ENCODE assay signal across 10 cellular contexts in the genomic region with DNA sequence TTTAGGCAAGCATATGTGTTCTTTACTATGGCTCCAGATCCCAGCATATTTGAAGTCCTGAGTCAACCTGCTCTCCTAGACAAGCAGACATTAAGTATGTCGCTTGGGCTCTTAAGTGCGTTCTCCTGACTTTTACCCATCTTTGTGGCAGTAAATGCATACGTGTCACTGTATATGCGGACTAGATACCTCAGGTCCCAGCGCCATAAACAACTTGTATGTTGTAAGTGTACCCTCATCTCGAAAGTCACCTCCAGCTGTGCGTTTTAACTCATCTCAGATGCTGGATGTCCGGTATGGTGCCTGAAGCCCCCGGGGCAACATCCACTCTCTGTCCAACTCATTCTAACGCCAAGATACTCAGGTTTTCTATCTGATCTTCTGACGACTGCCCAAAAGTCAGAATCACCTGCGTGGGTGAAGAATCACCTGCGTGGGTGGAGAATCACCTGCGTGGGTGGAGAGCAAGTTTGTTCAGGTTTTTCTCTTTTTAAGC. TPM values are rescaled to one million over a fixed set of nuclear protein-coding genes. Genes with fewer than 3 reads are reported as not detected.
A peak's percentile ranks its signal among the peaks of the same experiment; 100 is the strongest.
DNase-seq lines count a peak whose midpoint lies in the region; ATAC-seq, FAIRE-seq and TF ChIP-seq lines count a peak whose summit lies in the region.
"Had no signal": no experiment of that assay in that cellular context is flagged by ENCODE, and none has a peak within 500 bp of the region (broad histone marks: within the 10 kb centered on the region; RNA-seq: fewer than 3 reads in every experiment).

No MANE protein-coding gene starts in this region.

- CTCF ChIA-PET in OCI-LY7 (lab: Charles Lee; ENCODE audit: unreplicated experiment), result no interaction called here

- peak overlapping the region in 1 of 2 experiments; percentile 70; a peak in 2 of 4 replicates for H3K4me3 ChIP-seq in DND-41 (ENCODE audit: low read depth in 1 of 2, low read length in 2 of 2)
- H3K4me3 ChIP-seq in OCI-LY7 (ENCODE audit: low read depth, low read length, poor library complexity, severe bottlenecking), result peak overlapping the region; percentile 88
- H3K4me3 ChIP-seq in endodermal cell (ENCODE audit: low read length), result peak overlapping the region; percentile 82
- peak overlapping the region in 3 of 4 donors; percentile 77 to 93 (median 93) for H3K4me3 ChIP-seq in pancreas

- H3K27me3 ChIP-seq in DND-41 (ENCODE audit: insufficient read depth, low read length, poor library complexity) (no peaks in the 10 kb centered on the region), endodermal cell (ENCODE audit: control insufficient read depth, insufficient read depth, low read length, poor library complexity, severe bottlenecking) (no peaks in the 10 kb centered on the region), pancreas (no peaks in the 10 kb centered on the region)
- H3K27me3 ChIP-seq: body of pancreas had no signal

- H3K4me1 Mint-ChIP-seq in endodermal cell, result peaks cover 21% of the 10 kb centered on the region

- FAIRE-seq in pancreas (lab: Jason Lieb, UNC), result no peak

- no peak for DNase-seq in DND-41
- peak; percentile 31 for DNase-seq in OCI-LY7 (ENCODE audit: low spot score)
- DNase-seq in endodermal cell, result no peak
- DNase-seq in pancreas, result no peak
- no peak for DNase-seq in NCI-H1092 (lab: John Stamatoyannopoulos, UW)
- DNase-seq in NCI-H1105 (lab: John Stamatoyannopoulos, UW), result no peak
- no peak for DNase-seq in NCI-H226
- DNase-seq: NCI-H2029 treated with DMSO at 0.1 percent for 48 hours had no signal

- H3K27ac ChIP-seq in DND-41 (ENCODE audit: low read length) (peak overlapping the region; percentile 65; the same call in 1 of the 2 replicates), OCI-LY7 (ENCODE audit: low read depth, low read length, poor library complexity, severe bottlenecking) (no peak overlapping the region), endodermal cell (ENCODE audit: low read depth, low read length) (no peak overlapping the region), pancreas (no peak overlapping the region)

- no peak overlapping the region for H2AFZ ChIP-seq in DND-41 (ENCODE audit: low read depth, low read length)
- no peak overlapping the region for H2AFZ ChIP-seq in OCI-LY7 (ENCODE audit: low read length)

- peaks cover 51% of the 10 kb centered on the region for H3K4me1 ChIP-seq in DND-41 (ENCODE audit: insufficient read depth, low read length)
- H3K4me1 ChIP-seq in OCI-LY7 (ENCODE audit: insufficient read depth, low read length, poor library complexity, severe bottlenecking), result peaks cover 28% of the 10 kb centered on the region
- peaks cover 5% of the 10 kb centered on the region for H3K4me1 ChIP-seq in endodermal cell (ENCODE audit: control insufficient read depth, insufficient read depth, low read length)
- peaks cover 0 to 9% (median 0%) of the 10 kb centered on the region in 3 donors for H3K4me1 ChIP-seq in pancreas

- H4K20me1 ChIP-seq in DND-41 (ENCODE audit: insufficient read depth, low read length) (peaks cover 55% of the 10 kb centered on the region), OCI-LY7 (ENCODE audit: insufficient read depth, low read length) (peaks cover 20% of the 10 kb centered on the region)

- H3K4me2 ChIP-seq in DND-41 (ENCODE audit: insufficient read depth, low read length), result peak overlapping the region; percentile 82
- peak overlapping the region; percentile 94 for H3K4me2 ChIP-seq in OCI-LY7 (ENCODE audit: low read length)

- TF ChIP-seq CTCF in DND-41 (IDR thresholded peaks at IDR 0.05; ENCODE audit: borderline replicate concordance, extremely low read depth, low read length, poor library complexity, severe bottlenecking), result no peak
- TF ChIP-seq CTCF in OCI-LY7 (conservative IDR thresholded peaks at IDR 0.05; ENCODE audit: low read length), result no peak
- TF ChIP-seq CTCF in endodermal cell (conservative IDR thresholded peaks at IDR 0.05), result no peak
- no peak for TF ChIP-seq CTCF in pancreas (IDR thresholded peaks at IDR 0.05)

- BruUV-seq in OCI-LY7 (replicated peaks; lab: Mats Ljungman, UMichigan), result TSS peak; percentile 79

- intact Hi-C loops in OCI-LY7 (cut with micrococcal nuclease; ENCODE audit: unreplicated experiment), result no loop called here
- intact Hi-C loops in pancreas (cut with DNase I), result no loop called here

- ATAC-seq in DND-41 (ENCODE audit: insufficient read depth, low read depth) (no peak), pancreas (no peak), GM21528 (IDR thresholded peaks at IDR 0.05; ENCODE audit: low FRiP score, unreplicated experiment) (no peak)
- ATAC-seq: body of pancreas had no signal

- peak overlapping the region; percentile 64 for H3K9ac ChIP-seq in DND-41 (ENCODE audit: low read depth, low read length)
- H3K9ac ChIP-seq in endodermal cell (ENCODE audit: extremely low read depth, low read length, poor library complexity, severe bottlenecking), result peak overlapping the region; percentile 36

- peaks cover 7% of the 10 kb centered on the region for H3K9me3 Mint-ChIP-seq in endodermal cell

- WGBS in endodermal cell (ENCODE audit: insufficient coverage in 1 of 2, insufficient read length in 1 of 2), 2 experiments, result 92 to 94% methylated on average over 12 to 14 of the region's 14 CpGs
- 38 to 51% methylated on average over 14 of the region's 14 CpGs for WGBS in pancreas, 2 donors

- H3K27me3 Mint-ChIP-seq in endodermal cell (ENCODE audit: insufficient read depth), result no peaks in the 10 kb centered on the region

- H3K9me3 ChIP-seq in DND-41 (ENCODE audit: insufficient read depth, low read length, severe bottlenecking), result no peaks in the 10 kb centered on the region
- no peaks in the 10 kb centered on the region for H3K9me3 ChIP-seq in OCI-LY7 (ENCODE audit: low read length)
- H3K9me3 ChIP-seq in endodermal cell (ENCODE audit: control insufficient read depth, low read length), result peaks cover 7% of the 10 kb centered on the region
- no peaks in the 10 kb centered on the region for H3K9me3 ChIP-seq in pancreas
- H3K9me3 ChIP-seq: body of pancreas had no signal

- POLR2A ChIA-PET in OCI-LY7 (lab: Charles Lee), result no interaction called here

- H3K27ac Mint-ChIP-seq in endodermal cell, result peak overlapping the region; percentile 56

- H3K79me2 ChIP-seq in DND-41 (ENCODE audit: insufficient read depth, low read length) (peaks cover 73% of the 10 kb centered on the region), OCI-LY7 (ENCODE audit: insufficient read depth, low read depth, low read length) (peaks cover 24% of the 10 kb centered on the region)

- peaks cover 54% of the 10 kb centered on the region for H3K36me3 ChIP-seq in DND-41 (ENCODE audit: insufficient read depth, low read length)
- H3K36me3 ChIP-seq in OCI-LY7 (ENCODE audit: insufficient read depth, low read length), result peaks cover 43% of the 10 kb centered on the region
- peaks cover 43% of the 10 kb centered on the region for H3K36me3 ChIP-seq in endodermal cell (ENCODE audit: control insufficient read depth, insufficient read depth, low read length)
- H3K36me3 ChIP-seq in pancreas, result peaks cover 0 to 16% (median 9%) of the 10 kb centered on the region in 3 donors

- peaks cover 46% of the 10 kb centered on the region for H3K36me3 Mint-ChIP-seq in endodermal cell (ENCODE audit: low read depth)

- no peaks in the 10 kb centered on the region for H3K9me2 ChIP-seq in OCI-LY7 (ENCODE audit: insufficient read depth, low read length)

- peak overlapping the region; percentile 86 for H3K4me3 Mint-ChIP-seq in endodermal cell

RNA-seq across cellular contexts. Expression of a gene that starts 1.7 kb away (rescaled TPM):
- total RNA-seq in OCI-LY7 (2014; rRNA removed; shearing (Covaris generic)), result 101 and 124 TPM in 2 replicates
- total RNA-seq in OCI-LY7 (2022), result 105 and 114 TPM in 2 replicates
- 100 to 1,000 TPM; 279 to 287 TPM for total RNA-seq in endodermal cell
- polyA plus RNA-seq in endodermal cell (2013, experiment 1 of 2), result 359 TPM
- polyA plus RNA-seq in endodermal cell (2013, experiment 2 of 2), result 302 TPM
- total RNA-seq in pancreas, result 100 to 1,000 TPM in 1 of 6 donors, 10 to 100 TPM in 5; 48.8 to 116 (median 72.8) TPM
- 100 to 1,000 TPM; 177 to 191 TPM for polyA plus RNA-seq in pancreas

RNA-seq across cellular contexts. Expression of a gene that starts 14.7 kb away (rescaled TPM):
- 65.4 and 90.9 TPM in 2 replicates for total RNA-seq in OCI-LY7 (2014; rRNA removed; shearing (Covaris generic))
- total RNA-seq in OCI-LY7 (2022), result 118 and 140 TPM in 2 replicates
- total RNA-seq in endodermal cell, result 100 to 1,000 TPM; 161 to 163 TPM
- polyA plus RNA-seq in endodermal cell (2013, experiment 1 of 2), result 78.3 TPM
- 66.1 TPM for polyA plus RNA-seq in endodermal cell (2013, experiment 2 of 2)
- total RNA-seq in pancreas, result 10 to 100 TPM; 28.7 to 52.4 (median 34.6) TPM
- 100 to 1,000 TPM in 1 of 2 donors, 10 to 100 TPM in 1; 76.0 to 154 TPM for polyA plus RNA-seq in pancreas

RNA-seq across cellular contexts. Expression of a gene that starts 24.5 kb away (rescaled TPM):
- total RNA-seq in OCI-LY7 (2014; rRNA removed; shearing (Covaris generic)), result 7.3 TPM in 2 replicates
- total RNA-seq in OCI-LY7 (2022), result 19.8 and 21.2 TPM in 2 replicates
- 10 to 100 TPM; 41.3 to 47.0 TPM for total RNA-seq in endodermal cell
- 29.0 TPM for polyA plus RNA-seq in endodermal cell (2013, experiment 1 of 2)
- 26.6 TPM for polyA plus RNA-seq in endodermal cell (2013, experiment 2 of 2)
- total RNA-seq in pancreas, result 10 to 100 TPM; 13.8 to 22.1 (median 16.2) TPM
- polyA plus RNA-seq in pancreas, result 10 to 100 TPM; 22.7 to 31.1 TPM

RNA-seq across cellular contexts. Expression of a gene that starts 24.8 kb away (rescaled TPM):
- total RNA-seq in OCI-LY7 (2014; rRNA removed; shearing (Covaris generic)), result 7.9 and 8.0 TPM in 2 replicates
- total RNA-seq in OCI-LY7 (2022) (24.0 and 31.1 TPM in 2 replicates), endodermal cell (10 to 100 TPM; 40.7 to 47.3 TPM), pancreas (10 to 100 TPM; 21.0 to 34.3 (median 29.9) TPM)
- polyA plus RNA-seq in endodermal cell (2013, experiment 1 of 2), result 35.5 TPM
- polyA plus RNA-seq in endodermal cell (2013, experiment 2 of 2), result 29.4 TPM
- polyA plus RNA-seq in pancreas, result 10 to 100 TPM; 74.0 to 99.3 TPM

RNA-seq across cellular contexts. Expression of a gene that starts 34.6 kb away (rescaled TPM):
- total RNA-seq in OCI-LY7 (2014; rRNA removed; shearing (Covaris generic)), result 73.5 and 85.1 TPM in 2 replicates
- 111 and 146 TPM in 2 replicates for total RNA-seq in OCI-LY7 (2022)
- total RNA-seq in endodermal cell, result 10 to 100 TPM; 89.1 to 90.0 TPM
- 83.7 TPM for polyA plus RNA-seq in endodermal cell (2013, experiment 1 of 2)
- polyA plus RNA-seq in endodermal cell (2013, experiment 2 of 2), result 73.4 TPM
- 10 to 100 TPM; 19.4 to 34.9 (median 24.3) TPM for total RNA-seq in pancreas
- polyA plus RNA-seq in pancreas, result 10 to 100 TPM; 56.8 to 60.0 TPM
